In the genomic region with DNA sequence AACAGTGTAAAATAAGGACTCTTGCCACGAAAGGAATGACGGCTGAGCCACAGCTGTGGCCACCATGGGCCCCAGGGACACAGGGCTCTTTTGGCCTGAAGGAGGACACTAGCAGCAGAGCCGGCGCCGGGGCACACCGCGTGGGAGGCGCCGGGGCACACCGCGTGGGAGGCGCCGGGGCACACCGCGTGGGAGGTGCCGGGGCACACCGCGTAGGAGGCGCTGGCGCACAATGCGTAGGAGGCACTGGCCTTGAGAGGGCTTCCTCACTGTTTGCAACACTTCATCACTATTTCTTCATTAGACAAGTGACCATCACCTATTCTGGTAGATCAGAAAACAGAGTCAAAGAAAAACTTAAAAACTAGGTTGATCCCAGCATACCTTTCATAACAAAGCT, we compare ENCODE assay signal across 1 cellular context.
A peak's percentile ranks its signal among the peaks of the same experiment; 100 is the strongest.
TF ChIP-seq lines count a peak whose summit lies in the region.

No MANE protein-coding gene starts in this region.

TF ChIP-seq in GM12878, 131 proteins besides CTCF, POLR2A, EP300 and RAD21:
- TF ChIP-seq, protein P1, sequence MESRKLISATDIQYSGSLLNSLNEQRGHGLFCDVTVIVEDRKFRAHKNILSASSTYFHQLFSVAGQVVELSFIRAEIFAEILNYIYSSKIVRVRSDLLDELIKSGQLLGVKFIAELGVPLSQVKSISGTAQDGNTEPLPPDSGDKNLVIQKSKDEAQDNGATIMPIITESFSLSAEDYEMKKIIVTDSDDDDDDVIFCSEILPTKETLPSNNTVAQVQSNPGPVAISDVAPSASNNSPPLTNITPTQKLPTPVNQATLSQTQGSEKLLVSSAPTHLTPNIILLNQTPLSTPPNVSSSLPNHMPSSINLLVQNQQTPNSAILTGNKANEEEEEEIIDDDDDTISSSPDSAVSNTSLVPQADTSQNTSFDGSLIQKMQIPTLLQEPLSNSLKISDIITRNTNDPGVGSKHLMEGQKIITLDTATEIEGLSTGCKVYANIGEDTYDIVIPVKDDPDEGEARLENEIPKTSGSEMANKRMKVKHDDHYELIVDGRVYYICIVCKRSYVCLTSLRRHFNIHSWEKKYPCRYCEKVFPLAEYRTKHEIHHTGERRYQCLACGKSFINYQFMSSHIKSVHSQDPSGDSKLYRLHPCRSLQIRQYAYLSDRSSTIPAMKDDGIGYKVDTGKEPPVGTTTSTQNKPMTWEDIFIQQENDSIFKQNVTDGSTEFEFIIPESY (IDR thresholded peaks at IDR 0.05), result 0 out of 2 replicates have a peak, but pooled peaks have one; percentile 37
- no peak for TF ChIP-seq ZNF24 (IDR thresholded peaks at IDR 0.05)
- no peak for TF ChIP-seq MXI1 (IDR thresholded peaks at IDR 0.05; ENCODE audit: low read depth, low read length)
